17 cellular contexts compared by ENCODE assay signal in the genomic region with DNA sequence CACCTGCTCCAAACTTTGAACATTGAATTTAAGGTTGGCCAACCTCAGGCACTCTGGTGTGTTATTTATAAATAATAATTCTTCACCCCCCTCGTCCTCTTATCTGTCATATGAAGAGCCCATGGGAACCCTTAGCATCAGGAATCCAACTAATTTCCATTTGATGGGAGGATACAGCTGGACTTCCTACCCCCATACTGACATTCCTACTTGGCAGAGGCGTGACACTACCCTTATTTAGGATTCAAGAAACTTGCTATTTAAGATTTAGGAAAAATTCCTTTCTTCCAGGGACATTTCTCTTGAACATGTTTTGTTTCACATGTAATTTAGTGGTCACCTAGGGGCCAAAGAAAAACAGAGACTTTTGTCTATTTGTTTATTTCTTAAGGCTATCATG.
"Had no signal": no experiment of that assay in that cellular context is flagged by ENCODE, and none has a peak within 500 bp of the region (broad histone marks: within the 10 kb centered on the region; RNA-seq: fewer than 3 reads in every experiment).

No MANE protein-coding gene starts in this region.

- H3K36me3 ChIP-seq: esophagus squamous epithelium, thoracic aorta had no signal

- H3K4me1 Mint-ChIP-seq: activated B cell treated with CpG ODN at 0.5 μM for 24 hours; activated naive CD8-positive, alpha-beta T cell treated with anti-CD3 and anti-CD28 coated beads, Interleukin-2, amount 10 ng/mL, durations not matched to agents 7 days and 5 days; stimulated activated memory B cell treated with anti-CD40 and anti-IgM and Interleukin-4, amounts not matched to agents 10 μg/mL and 1 μg/mL and 100 μg/mL, for 72 hours had no signal

- H3K27me3 ChIP-seq: esophagus squamous epithelium had no signal

- H3K27ac Mint-ChIP-seq: activated B cell treated with CpG ODN at 0.5 μM for 24 hours; activated CD4-positive, alpha-beta memory T cell treated with anti-CD3 and anti-CD28 coated beads, Interleukin-2, amount 10 ng/mL, durations not matched to agents 7 days and 5 days; activated CD8-positive, alpha-beta memory T cell treated with anti-CD3 and anti-CD28 coated beads, Interleukin-2, amount 10 ng/mL, durations not matched to agents 7 days and 5 days; activated naive CD8-positive, alpha-beta T cell treated with anti-CD3 and anti-CD28 coated beads, Interleukin-2, amount 10 ng/mL, durations not matched to agents 7 days and 5 days; activated T-helper 17 cell treated with anti-CD3 and anti-CD28 coated beads, Interleukin-2, amount 50 U/mL, for 72 hours; brain; nephron progenitor cell; stimulated activated memory B cell treated with anti-CD40 and anti-IgM and Interleukin-4, amounts not matched to agents 10 μg/mL and 1 μg/mL and 100 μg/mL, for 72 hours had no signal

- H3K27me3 Mint-ChIP-seq: activated B cell treated with CpG ODN at 0.5 μM for 24 hours; stimulated activated memory B cell treated with anti-CD40 and anti-IgM and Interleukin-4, amounts not matched to agents 10 μg/mL and 1 μg/mL and 100 μg/mL, for 72 hours had no signal

- H3K27ac ChIP-seq: coronary artery, esophagus squamous epithelium had no signal

- H3K36me3 Mint-ChIP-seq: activated CD8-positive, alpha-beta memory T cell treated with anti-CD3 and anti-CD28 coated beads, Interleukin-2, amount 10 ng/mL, durations not matched to agents 7 days and 5 days; activated naive CD8-positive, alpha-beta T cell treated with anti-CD3 and anti-CD28 coated beads, Interleukin-2, amount 10 ng/mL, durations not matched to agents 7 days and 5 days; stimulated activated memory B cell treated with anti-CD40 and anti-IgM and Interleukin-4, amounts not matched to agents 10 μg/mL and 1 μg/mL and 100 μg/mL, for 72 hours had no signal

- H3K4me3 Mint-ChIP-seq: activated B cell treated with CpG ODN at 0.5 μM for 24 hours; activated CD4-positive, alpha-beta memory T cell treated with anti-CD3 and anti-CD28 coated beads, Interleukin-2, amount 10 ng/mL, durations not matched to agents 7 days and 5 days; activated CD8-positive, alpha-beta memory T cell treated with anti-CD3 and anti-CD28 coated beads, Interleukin-2, amount 10 ng/mL, durations not matched to agents 7 days and 5 days; activated naive CD8-positive, alpha-beta T cell treated with anti-CD3 and anti-CD28 coated beads, Interleukin-2, amount 10 ng/mL, durations not matched to agents 7 days and 5 days; activated T-helper 17 cell treated with anti-CD3 and anti-CD28 coated beads, Interleukin-2, amount 50 U/mL, for 72 hours; brain; nephron progenitor cell; stimulated activated memory B cell treated with anti-CD40 and anti-IgM and Interleukin-4, amounts not matched to agents 10 μg/mL and 1 μg/mL and 100 μg/mL, for 72 hours had no signal

- DNase-seq: activated B cell treated with CpG ODN at 0.5 μM for 24 hours; activated CD4-positive, alpha-beta memory T cell treated with anti-CD3 and anti-CD28 coated beads, Interleukin-2, amount 10 ng/mL, durations not matched to agents 7 days and 5 days; activated CD4-positive, alpha-beta T cell treated with anti-CD3 and anti-CD28 coated beads for 48 hours; activated CD8-positive, alpha-beta memory T cell treated with anti-CD3 and anti-CD28 coated beads, Interleukin-2, amount 10 ng/mL, durations not matched to agents 7 days and 5 days; activated naive CD4-positive, alpha-beta T cell treated with Interleukin-2 at 50 U/mL for 16 hours; activated naive CD8-positive, alpha-beta T cell treated with anti-CD3 and anti-CD28 coated beads, Interleukin-2, amount 10 ng/mL, durations not matched to agents 7 days and 5 days; amygdala; effector CD4-positive, alpha-beta T cell; esophagus squamous epithelium; nephron progenitor cell; nucleus accumbens; stimulated activated CD4-positive, alpha-beta T cell treated with anti-CD3 and anti-CD28 coated beads, Interleukin-4, amount 100 ng/mL, for 4 hours had no signal

- H3K4me3 ChIP-seq: coronary artery, esophagus squamous epithelium, thoracic aorta had no signal

- ATAC-seq: activated CD8-positive, alpha-beta memory T cell treated with anti-CD3 and anti-CD28 coated beads, Interleukin-2, amount 10 ng/mL, durations not matched to agents 7 days and 5 days; stimulated activated memory B cell treated with anti-CD40 and anti-IgM and Interleukin-4, amounts not matched to agents 10 μg/mL and 1 μg/mL and 100 μg/mL, for 72 hours had no signal

- H3K9me3 ChIP-seq: esophagus squamous epithelium, thoracic aorta had no signal

- H3K9me3 Mint-ChIP-seq: activated B cell treated with CpG ODN at 0.5 μM for 24 hours; activated CD4-positive, alpha-beta memory T cell treated with anti-CD3 and anti-CD28 coated beads, Interleukin-2, amount 10 ng/mL, durations not matched to agents 7 days and 5 days; activated naive CD8-positive, alpha-beta T cell treated with anti-CD3 and anti-CD28 coated beads, Interleukin-2, amount 10 ng/mL, durations not matched to agents 7 days and 5 days; stimulated activated memory B cell treated with anti-CD40 and anti-IgM and Interleukin-4, amounts not matched to agents 10 μg/mL and 1 μg/mL and 100 μg/mL, for 72 hours had no signal
